In the genomic region with DNA sequence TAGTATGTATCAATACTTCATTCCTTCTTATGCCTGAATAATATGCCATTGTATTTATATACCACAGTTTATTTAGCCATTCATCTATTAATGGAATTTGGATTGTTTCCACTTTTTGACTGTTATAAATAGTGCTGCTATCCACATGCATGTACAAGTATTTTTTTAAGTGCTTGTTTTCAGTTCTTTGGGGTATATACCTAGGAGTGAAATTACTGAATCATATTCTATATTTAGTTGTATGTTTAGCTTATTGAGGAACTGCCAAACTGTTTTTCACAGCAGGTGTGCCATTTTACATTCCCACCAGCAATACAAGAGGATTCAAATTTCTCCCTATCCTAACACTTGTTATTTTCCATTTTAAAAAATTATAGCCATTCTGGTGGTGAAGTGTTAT, we compare ENCODE assay signal across 19 cellular contexts. TPM values are rescaled to one million over a fixed set of nuclear protein-coding genes. Genes with fewer than 3 reads are reported as not detected.
DNase-seq lines count a peak whose midpoint lies in the region; ATAC-seq and TF ChIP-seq lines count a peak whose summit lies in the region.
"Had no signal": no experiment of that assay in that cellular context is flagged by ENCODE, and none has a peak within 500 bp of the region (broad histone marks: within the 10 kb centered on the region; RNA-seq: fewer than 3 reads in every experiment).

No MANE protein-coding gene starts in this region.

- H3K27ac ChIP-seq in psoas muscle: peak overlapping the region; percentile 52
- H3K27ac ChIP-seq: BLaER1 treated with 17β-estradiol and CSF1 and Interleukin-3, amounts not matched to agents 10 nM and 100 nM; GM23248 had no signal

- H3K4me1 ChIP-seq in psoas muscle: peaks cover 30% of the 10 kb centered on the region

- TF ChIP-seq CTCF in psoas muscle (IDR thresholded peaks at IDR 0.05): no peak

- intact Hi-C loops in psoas muscle (cut with DNase I): no loop called here

- no peaks in the 10 kb centered on the region for H3K27me3 ChIP-seq in psoas muscle (ENCODE audit: insufficient read depth in 3 of 3, low read length in 2 of 3)
- H3K27me3 ChIP-seq: BLaER1 treated with 17β-estradiol and CSF1 and Interleukin-3, amounts not matched to agents 10 nM and 100 nM had no signal

- DNase-seq in NCI-H345 (lab: John Stamatoyannopoulos, UW) (peak; percentile 14), NCI-H345 treated with DMSO at 0.1 percent for 48 hours (lab: John Stamatoyannopoulos, UW; ENCODE audit: unreplicated experiment) (no peak), EH (ENCODE audit: low read depth) (peak; percentile 2), RPMI8226 (peak; percentile 65), psoas muscle (no peak), NCI-H2227 treated with DMSO at 0.1 percent for 48 hours (lab: John Stamatoyannopoulos, UW) (no peak), T-helper 9 cell (no peak)
- no peak for DNase-seq in stimulated activated naive CD4-positive, alpha-beta T cell treated with Interleukin-2 at 50 U/mL for 16 hours (lab: John Stamatoyannopoulos, UW)
- DNase-seq: ACHN; Calu3; CD4-positive, CD25-positive, alpha-beta regulatory T cell; DMS 273 treated with DMSO at 0.1 percent for 48 hours; GM23248 had no signal

- no peak overlapping the region for H3K4me3 ChIP-seq in psoas muscle
- H3K4me3 ChIP-seq: BLaER1 treated with 17β-estradiol and CSF1 and Interleukin-3, amounts not matched to agents 10 nM and 100 nM; GM12878; GM23248 had no signal

- H3K9me3 ChIP-seq in psoas muscle: no peaks in the 10 kb centered on the region
- H3K9me3 ChIP-seq: BLaER1 treated with 17β-estradiol and CSF1 and Interleukin-3, amounts not matched to agents 10 nM and 100 nM had no signal

- no peaks in the 10 kb centered on the region for H3K36me3 ChIP-seq in psoas muscle (ENCODE audit: insufficient read depth in 1 of 2, low read depth in 1 of 2)
- H3K36me3 ChIP-seq: BLaER1 treated with 17β-estradiol and CSF1 and Interleukin-3, amounts not matched to agents 10 nM and 100 nM had no signal

- ATAC-seq in psoas muscle: peak; percentile 58 to 76 (median 72)
- ATAC-seq: GM12878 had no signal

RNA-seq across cellular contexts. Expression of a gene that starts 7.6 kb away (rescaled TPM):
- total RNA-seq in psoas muscle: 100 to 1,000 TPM; 240 to 354 (median 317) TPM
- polyA plus RNA-seq in psoas muscle: 100 to 1,000 TPM in 2 of 3 donors, 10 to 100 TPM in 1; 38.1 to 314 (median 168) TPM
- total RNA-seq: A172; Calu3; CD4-positive, CD25-positive, alpha-beta regulatory T cell; Daoy; G401; GM12878; GM23248; HT-29 had no signal
- polyA plus RNA-seq: CD4-positive, CD25-positive, alpha-beta regulatory T cell; GM12878; GM23248 had no signal

RNA-seq across cellular contexts. Expression of a gene that starts 32.7 kb away (rescaled TPM):
- 1,000 to 10,000 TPM in 3 of 4 donors, 100 to 1,000 TPM in 1; 887 to 2,747 (median 1,374) TPM for total RNA-seq in psoas muscle
- polyA plus RNA-seq in psoas muscle: 1,000 to 10,000 TPM; 1,253 to 1,929 (median 1,863) TPM

Comparison
In these comparisons a context has a peak if more than half of its experiments do, and no peak if none do; other contexts are left out.
1. DNase-seq: peak in NCI-H345 (single experiment), EH (single experiment) and RPMI8226 (single experiment); none in NCI-H345 treated with DMSO at 0.1 percent for 48 hours (single experiment), psoas muscle (0 of 2), NCI-H2227 treated with DMSO at 0.1 percent for 48 hours (single experiment), stimulated activated naive CD4-positive, alpha-beta T cell treated with Interleukin-2 at 50 U/mL for 16 hours (single experiment) and T-helper 9 cell (single experiment).